ENCODE assay signal across 1 cellular context in the genomic region with DNA sequence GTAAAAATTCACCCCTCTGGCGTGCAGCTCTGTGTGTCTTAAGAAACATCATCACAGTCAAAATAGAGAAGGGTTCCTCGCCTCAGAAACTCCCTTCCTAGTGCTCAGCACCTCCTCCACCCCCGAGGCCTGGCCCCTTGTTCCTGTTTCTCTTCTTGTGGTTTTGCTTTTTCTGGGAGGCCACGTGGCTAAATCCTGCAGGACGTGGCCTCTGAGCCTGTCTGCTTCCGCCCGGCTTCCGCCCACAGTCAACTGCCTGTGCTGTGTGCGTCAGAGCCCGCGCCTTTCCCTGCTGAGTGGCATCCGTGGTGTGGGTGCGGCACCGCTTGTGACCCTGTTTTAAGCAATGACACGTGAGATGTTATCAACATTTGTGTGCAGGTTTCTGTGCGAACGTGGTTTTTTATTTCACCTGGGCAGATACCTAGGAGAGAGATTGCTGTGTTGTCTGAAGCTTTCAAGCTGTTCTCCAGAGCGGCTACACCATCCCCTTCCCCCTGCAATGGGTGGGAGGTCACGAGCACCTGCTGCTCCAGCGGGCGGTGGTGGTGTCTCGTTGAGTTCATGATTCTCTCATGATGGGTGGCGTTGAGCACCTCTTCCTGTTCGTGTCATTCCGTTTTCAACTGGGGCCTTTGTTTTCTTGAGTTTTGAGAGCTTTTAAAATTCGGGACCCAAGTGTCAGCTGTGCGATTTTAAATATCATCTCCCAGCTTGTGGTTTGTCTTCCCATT.
TF ChIP-seq lines count a peak whose summit lies in the region.

No MANE protein-coding gene starts in this region.

TF ChIP-seq in IMR-90, 13 proteins besides CTCF, POLR2A, EP300 and RAD21:
- TF ChIP-seq, protein P1, sequence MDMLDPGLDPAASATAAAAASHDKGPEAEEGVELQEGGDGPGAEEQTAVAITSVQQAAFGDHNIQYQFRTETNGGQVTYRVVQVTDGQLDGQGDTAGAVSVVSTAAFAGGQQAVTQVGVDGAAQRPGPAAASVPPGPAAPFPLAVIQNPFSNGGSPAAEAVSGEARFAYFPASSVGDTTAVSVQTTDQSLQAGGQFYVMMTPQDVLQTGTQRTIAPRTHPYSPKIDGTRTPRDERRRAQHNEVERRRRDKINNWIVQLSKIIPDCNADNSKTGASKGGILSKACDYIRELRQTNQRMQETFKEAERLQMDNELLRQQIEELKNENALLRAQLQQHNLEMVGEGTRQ (IDR thresholded peaks at IDR 0.05; ENCODE audit: low read depth, low read length) = no peak
- TF ChIP-seq, protein P2, sequence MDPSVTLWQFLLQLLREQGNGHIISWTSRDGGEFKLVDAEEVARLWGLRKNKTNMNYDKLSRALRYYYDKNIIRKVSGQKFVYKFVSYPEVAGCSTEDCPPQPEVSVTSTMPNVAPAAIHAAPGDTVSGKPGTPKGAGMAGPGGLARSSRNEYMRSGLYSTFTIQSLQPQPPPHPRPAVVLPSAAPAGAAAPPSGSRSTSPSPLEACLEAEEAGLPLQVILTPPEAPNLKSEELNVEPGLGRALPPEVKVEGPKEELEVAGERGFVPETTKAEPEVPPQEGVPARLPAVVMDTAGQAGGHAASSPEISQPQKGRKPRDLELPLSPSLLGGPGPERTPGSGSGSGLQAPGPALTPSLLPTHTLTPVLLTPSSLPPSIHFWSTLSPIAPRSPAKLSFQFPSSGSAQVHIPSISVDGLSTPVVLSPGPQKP (IDR thresholded peaks at IDR 0.05; ENCODE audit: borderline replicate concordance, low read depth, low read length) = no peak
- no peak for TF ChIP-seq NFE2L2 (IDR thresholded peaks at IDR 0.05; ENCODE audit: low read depth, low read length)
- no peak for TF ChIP-seq MAZ (IDR thresholded peaks at IDR 0.05; ENCODE audit: borderline replicate concordance, low read depth, low read length)
- TF ChIP-seq RFX5 (IDR thresholded peaks at IDR 0.05; ENCODE audit: low read depth, low read length) = no peak
- TF ChIP-seq RCOR1 (IDR thresholded peaks at IDR 0.05; ENCODE audit: insufficient replicate concordance, low read length) = no peak
- TF ChIP-seq SMC3 (IDR thresholded peaks at IDR 0.05; ENCODE audit: low read depth, low read length) = no peak
- no peak for TF ChIP-seq MAFK (IDR thresholded peaks at IDR 0.05; ENCODE audit: low read depth, low read length)
- no peak for TF ChIP-seq FOS (IDR thresholded peaks at IDR 0.05; ENCODE audit: low read depth, low read length)
- no peak for TF ChIP-seq BHLHE40 (IDR thresholded peaks at IDR 0.05; ENCODE audit: low read depth, low read length)
- no peak for TF ChIP-seq CEBPB (IDR thresholded peaks at IDR 0.05; ENCODE audit: low read depth, low read length)
- no peak for TF ChIP-seq CHD1 (IDR thresholded peaks at IDR 0.05; ENCODE audit: low read depth, low read length)
- TF ChIP-seq MXI1 (IDR thresholded peaks at IDR 0.05; ENCODE audit: borderline replicate concordance, low read depth, low read length) = no peak
